Comparison of ENCODE assay signal across 16 cellular contexts in genomic region chr1:207026177-207026576, GRCh38. TPM values are rescaled to one million over a fixed set of nuclear protein-coding genes. Genes with fewer than 3 reads are reported as not detected.
DNase-seq lines count a peak whose midpoint lies in the region; ATAC-seq and TF ChIP-seq lines count a peak whose summit lies in the region.
"Had no signal": no experiment of that assay in that cellular context is flagged by ENCODE, and none has a peak within 500 bp of the region (broad histone marks: within the 10 kb centered on the region; RNA-seq: fewer than 3 reads in every experiment).

No MANE protein-coding gene starts in this region.

- H3K9me3 Mint-ChIP-seq in effector memory CD8-positive, alpha-beta T cell, result no peaks in the 10 kb centered on the region
- H3K9me3 Mint-ChIP-seq: activated T-cell treated with anti-CD3 and anti-CD28 coated beads, Interleukin-2, amount 50 U/mL, for 24 hours; WTC11 had no signal

- DNase-seq in LNCaP clone FGC (ENCODE audit: low read depth) (no peak), epidermal melanocyte (ENCODE audit: insufficient read length, low spot score) (peak; percentile 34), myocyte (ENCODE audit: low read depth) (peak; percentile 49), transverse colon (no peak), NCI-H345 (lab: John Stamatoyannopoulos, UW) (no peak)
- no peak for DNase-seq in effector memory CD8-positive, alpha-beta T cell
- DNase-seq: activated T-cell treated with anti-CD3 and anti-CD28 coated beads, Interleukin-2, amount 50 U/mL, for 24 hours; AML-193; NCI-H446; substantia nigra had no signal

- peaks cover 0 to 60% (median 37%) of the 10 kb centered on the region in 4 donors for H3K4me1 ChIP-seq in transverse colon

- H3K4me1 Mint-ChIP-seq in effector memory CD8-positive, alpha-beta T cell (ENCODE audit: low read depth in 2 of 2), result no peaks in the 10 kb centered on the region

- no peaks in the 10 kb centered on the region for H3K27me3 ChIP-seq in transverse colon
- H3K27me3 ChIP-seq: MG63 had no signal

- H3K27ac ChIP-seq in 22Rv1 (peak overlapping the region; percentile 100), transverse colon (peak overlapping the region in 1 of 4 donors; percentile 39)
- H3K27ac ChIP-seq: neutrophil had no signal

- no peak for ATAC-seq in HG02840 (IDR thresholded peaks at IDR 0.05; ENCODE audit: low FRiP score, unreplicated experiment)
- no peak for ATAC-seq in effector memory CD8-positive, alpha-beta T cell (replicated peaks)
- ATAC-seq: WTC11 had no signal

- TF ChIP-seq CTCF in 22Rv1 (IDR thresholded peaks at IDR 0.05) (no peak), LNCaP clone FGC (IDR thresholded peaks at IDR 0.05; ENCODE audit: control insufficient read depth, extremely low read depth, insufficient read depth) (no peak), transverse colon (IDR thresholded peaks at IDR 0.05) (no peak)

- TF ChIP-seq EP300 in transverse colon (IDR thresholded peaks at IDR 0.05; ENCODE audit: low read depth), result no peak

- H3K4me3 Mint-ChIP-seq in effector memory CD8-positive, alpha-beta T cell, result no peak overlapping the region
- H3K4me3 Mint-ChIP-seq: activated T-cell treated with anti-CD3 and anti-CD28 coated beads, Interleukin-2, amount 50 U/mL, for 24 hours; WTC11 had no signal

- intact Hi-C loops in transverse colon (cut with DNase I; ENCODE audit: low total_unique reads), result no loop called here

- H3K36me3 ChIP-seq in transverse colon, result no peaks in the 10 kb centered on the region
- H3K36me3 ChIP-seq: MG63, neutrophil had no signal

- in situ Hi-C loops in transverse colon (cut with MboI; ENCODE audit: low pct_ligation_motif_present in 1 of 4, low pct_unique_long_range_greater_than_20kb in 1 of 4, low sequenced_read_pairs in 3 of 4), result no loop called here

- no peak overlapping the region for H3K27ac Mint-ChIP-seq in effector memory CD8-positive, alpha-beta T cell
- H3K27ac Mint-ChIP-seq: activated T-cell treated with anti-CD3 and anti-CD28 coated beads, Interleukin-2, amount 50 U/mL, for 24 hours; WTC11 had no signal

- H3K9me3 ChIP-seq in transverse colon, result no peaks in the 10 kb centered on the region
- H3K9me3 ChIP-seq: MG63, neutrophil had no signal

- H3K27me3 Mint-ChIP-seq in effector memory CD8-positive, alpha-beta T cell, result peaks cover 72 to 96% of the 10 kb centered on the region in 2 donors

- no peaks in the 10 kb centered on the region for H3K36me3 Mint-ChIP-seq in effector memory CD8-positive, alpha-beta T cell (ENCODE audit: insufficient read depth)
- H3K36me3 Mint-ChIP-seq: WTC11 had no signal

- peak overlapping the region; percentile 63 for H3K4me3 ChIP-seq in LNCaP clone FGC (ENCODE audit: low read depth, low read length)
- H3K4me3 ChIP-seq in transverse colon, result no peak overlapping the region
- H3K4me3 ChIP-seq: MG63 had no signal

- WGBS in transverse colon (ENCODE audit: low coverage in 1 of 2), 2 donors, result 53% methylated on average over 3 to 4 of the region's 4 CpGs

- no peak for TF ChIP-seq POLR2A in transverse colon (IDR thresholded peaks at IDR 0.05)

RNA-seq across cellular contexts. Expression of gene C1orf116, which starts 6.4 kb away (rescaled TPM):
- total RNA-seq in myocyte (0.13 TPM in 1 of 2 replicates, not detected in the other), transverse colon (10 to 100 TPM; 25.7 to 41.2 (median 29.2) TPM)
- polyA plus RNA-seq in myocyte (2012), result 0.06 TPM

RNA-seq across cellular contexts. Expression of gene YOD1, which starts 24.8 kb away (rescaled TPM):
- 7.1 TPM in 2 replicates for total RNA-seq in myocyte
- 2.3 TPM for polyA plus RNA-seq in myocyte (2012)
- 10 to 100 TPM in 2 of 4 donors, 1 to 10 TPM in 2; 9.0 to 17.5 (median 12.0) TPM for total RNA-seq in transverse colon

RNA-seq across cellular contexts. Expression of gene PFKFB2, which starts 26.9 kb away (rescaled TPM):
- total RNA-seq in myocyte, result 5.7 and 6.0 TPM in 2 replicates
- polyA plus RNA-seq in myocyte (2012), result 6.5 TPM
- total RNA-seq in transverse colon, result 100 to 1,000 TPM in 1 of 4 donors, 10 to 100 TPM in 3; 84.2 to 155 (median 91.1) TPM

RNA-seq across cellular contexts. Expression of gene FCAMR, which starts 55.9 kb away (rescaled TPM):
- not detected in 2 replicates for total RNA-seq in myocyte
- not detected for polyA plus RNA-seq in myocyte (2012)
- total RNA-seq in transverse colon, result 1 to 10 TPM in 1 of 4 donors, under 1 TPM in 2, not detected in 1; 0.37 to 2.4 (median 0.64) TPM
- total RNA-seq: Daoy, WTC11 had no signal

Comparison
In these comparisons a context has a peak if more than half of its experiments do, and no peak if none do; other contexts are left out.
1. DNase-seq: peak in epidermal melanocyte (single experiment) and myocyte (single experiment); none in LNCaP clone FGC (single experiment), transverse colon (single experiment), NCI-H345 (single experiment) and effector memory CD8-positive, alpha-beta T cell (0 of 3).
2. RNA of gene C1orf116, which starts 6.4 kb away (total RNA-seq): 25.7 to 41.2 TPM in transverse colon; 0.13 TPM in myocyte; every median in the first group is over 10 times any median in the second.
3. RNA of gene PFKFB2, which starts 26.9 kb away (total RNA-seq): 84.2 to 155 TPM in transverse colon; 5.7 to 6.0 TPM in myocyte; every median in the first group is over 10 times any median in the second.